8 cellular contexts compared by ENCODE assay signal in genomic region chr11:844693-845644, GRCh38. TPM values are rescaled to one million over a fixed set of nuclear protein-coding genes. Genes with fewer than 3 reads are reported as not detected.
DNase-seq lines count a peak whose midpoint lies in the region; ATAC-seq and TF ChIP-seq lines count a peak whose summit lies in the region.

No MANE protein-coding gene starts in this region.

- H3K27ac ChIP-seq in GM23338 (ENCODE audit: low read depth) (peak overlapping the region; percentile 99), epithelial cell of prostate (peak overlapping the region; percentile 85)

- peaks cover 19% of the 10 kb centered on the region for H3K79me2 ChIP-seq in GM23338 (replicated peaks; ENCODE audit: insufficient read depth)

- H3K9me2 ChIP-seq in GM23338 (ENCODE audit: insufficient read depth), result no peaks in the 10 kb centered on the region

- H3K27me3 ChIP-seq in GM23338 (ENCODE audit: insufficient read depth), result no peaks in the 10 kb centered on the region

- peaks cover 22% of the 10 kb centered on the region for H4K20me1 ChIP-seq in GM23338 (replicated peaks; ENCODE audit: insufficient read depth)

- peaks cover 25% of the 10 kb centered on the region for H3K27me3 Mint-ChIP-seq in GM23338 (ENCODE audit: insufficient read depth, low read depth, poor library complexity)

- TF ChIP-seq CTCF in GM23338 (conservative IDR thresholded peaks at IDR 0.05; ENCODE audit: low read depth in 2 of 2), result no peak

- DNase-seq in GM23338 (ENCODE audit: low spot score) (peak; percentile 94), SK-MEL-5 (ENCODE audit: low read depth, low spot score) (peak; percentile 92), epithelial cell of prostate (ENCODE audit: low read depth, low spot score) (no peak), midbrain (lab: John Stamatoyannopoulos, UW) (peak; percentile 19), NCI-H146 (lab: John Stamatoyannopoulos, UW) (no peak), germinal center (ENCODE audit: low spot score) (no peak), GM19240 (ENCODE audit: insufficient read length, low spot score) (no peak)

- in situ Hi-C loops in SK-MEL-5 (cut with HindIII; ENCODE audit: low pct_unique_long_range_greater_than_20kb, low sequenced_read_pairs), result no loop called here

- H3K4me3 ChIP-seq in GM23338, result peak overlapping the region; percentile 98

- H3K27ac Mint-ChIP-seq in GM23338, result peak overlapping the region; percentile 93

- H3K9me3 Mint-ChIP-seq in GM23338, result no peaks in the 10 kb centered on the region

- H3F3A ChIP-seq in GM23338 (replicated peaks; ENCODE audit: low read depth), result peaks cover 11% of the 10 kb centered on the region; the same call in 1 of the 2 replicates

- no peak overlapping the region for H2AFZ ChIP-seq in GM23338

- H3K36me3 ChIP-seq in GM23338 (ENCODE audit: insufficient read depth), result peaks cover under 1% of the 10 kb centered on the region; the same call in 1 of the 2 replicates

- H3K4me1 ChIP-seq in GM23338 (ENCODE audit: insufficient read depth), result peaks cover 32% of the 10 kb centered on the region

- H3K36me3 Mint-ChIP-seq in GM23338 (ENCODE audit: low read depth), result peaks cover 14% of the 10 kb centered on the region

- H3K4me3 Mint-ChIP-seq in GM23338, result peak overlapping the region; percentile 88

- peak overlapping the region; percentile 91 for H3K4me2 ChIP-seq in GM23338

- ATAC-seq in GM23338 (peak; percentile 28), GM21528 (IDR thresholded peaks at IDR 0.05; ENCODE audit: low FRiP score, unreplicated experiment) (no peak)

- peaks cover 28% of the 10 kb centered on the region for H3K4me1 Mint-ChIP-seq in GM23338

TF ChIP-seq in GM23338, 12 proteins besides CTCF, POLR2A, EP300 and RAD21 (continues in another document):
- TF ChIP-seq ZNF331 (CRISPR knock-in tag; IDR thresholded peaks at IDR 0.05; ENCODE audit: low read depth), result no peak
- no peak for TF ChIP-seq ETS1 (IDR thresholded peaks at IDR 0.05)
- no peak for TF ChIP-seq EZH2phosphoT487 (IDR thresholded peaks at IDR 0.05; ENCODE audit: unreplicated experiment)
- TF ChIP-seq ZNF114 (CRISPR knock-in tag; IDR thresholded peaks at IDR 0.05), result no peak
- TF ChIP-seq, protein P1, sequence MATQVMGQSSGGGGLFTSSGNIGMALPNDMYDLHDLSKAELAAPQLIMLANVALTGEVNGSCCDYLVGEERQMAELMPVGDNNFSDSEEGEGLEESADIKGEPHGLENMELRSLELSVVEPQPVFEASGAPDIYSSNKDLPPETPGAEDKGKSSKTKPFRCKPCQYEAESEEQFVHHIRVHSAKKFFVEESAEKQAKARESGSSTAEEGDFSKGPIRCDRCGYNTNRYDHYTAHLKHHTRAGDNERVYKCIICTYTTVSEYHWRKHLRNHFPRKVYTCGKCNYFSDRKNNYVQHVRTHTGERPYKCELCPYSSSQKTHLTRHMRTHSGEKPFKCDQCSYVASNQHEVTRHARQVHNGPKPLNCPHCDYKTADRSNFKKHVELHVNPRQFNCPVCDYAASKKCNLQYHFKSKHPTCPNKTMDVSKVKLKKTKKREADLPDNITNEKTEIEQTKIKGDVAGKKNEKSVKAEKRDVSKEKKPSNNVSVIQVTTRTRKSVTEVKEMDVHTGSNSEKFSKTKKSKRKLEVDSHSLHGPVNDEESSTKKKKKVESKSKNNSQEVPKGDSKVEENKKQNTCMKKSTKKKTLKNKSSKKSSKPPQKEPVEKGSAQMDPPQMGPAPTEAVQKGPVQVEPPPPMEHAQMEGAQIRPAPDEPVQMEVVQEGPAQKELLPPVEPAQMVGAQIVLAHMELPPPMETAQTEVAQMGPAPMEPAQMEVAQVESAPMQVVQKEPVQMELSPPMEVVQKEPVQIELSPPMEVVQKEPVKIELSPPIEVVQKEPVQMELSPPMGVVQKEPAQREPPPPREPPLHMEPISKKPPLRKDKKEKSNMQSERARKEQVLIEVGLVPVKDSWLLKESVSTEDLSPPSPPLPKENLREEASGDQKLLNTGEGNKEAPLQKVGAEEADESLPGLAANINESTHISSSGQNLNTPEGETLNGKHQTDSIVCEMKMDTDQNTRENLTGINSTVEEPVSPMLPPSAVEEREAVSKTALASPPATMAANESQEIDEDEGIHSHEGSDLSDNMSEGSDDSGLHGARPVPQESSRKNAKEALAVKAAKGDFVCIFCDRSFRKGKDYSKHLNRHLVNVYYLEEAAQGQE (IDR thresholded peaks at IDR 0.05; ENCODE audit: unreplicated experiment), result no peak
- no peak for TF ChIP-seq POLR2AphosphoS5 (IDR thresholded peaks at IDR 0.05; ENCODE audit: low read depth)
- no peak for TF ChIP-seq NANOG (IDR thresholded peaks at IDR 0.05; ENCODE audit: borderline replicate concordance)
- no peak for TF ChIP-seq JUNB (IDR thresholded peaks at IDR 0.05; ENCODE audit: unreplicated experiment)
- no peak for TF ChIP-seq CREB1 (CRISPR knock-in tag; IDR thresholded peaks at IDR 0.05; ENCODE audit: low read depth)
- TF ChIP-seq STAT1 (IDR thresholded peaks at IDR 0.05; ENCODE audit: unreplicated experiment), result no peak

RNA-seq across cellular contexts. Expression of gene TSPAN4, which starts 2.3 kb away (rescaled TPM):
- 145 and 150 TPM in 2 replicates for total RNA-seq in GM23338 (2014; rRNA removed; shearing (Covaris generic))
- 76.8 and 88.4 TPM in 2 replicates for polyA plus RNA-seq in GM23338 (2016; fragmentation: Nextera tagmentation; extraction: Ambion mirVana)
- total RNA-seq in SK-MEL-5 (2014; rRNA removed; shearing (Covaris generic)), result 150 and 167 TPM in 2 replicates
- 296 and 338 TPM in 2 replicates for polyA plus RNA-seq in SK-MEL-5 (2015; cell fraction: cytosol; rRNA removed)
- 237 and 280 TPM in 2 replicates for polyA plus RNA-seq in SK-MEL-5 (2015; cell fraction: nucleus; rRNA removed)

RNA-seq across cellular contexts. Expression of gene POLR2L, which starts 2.6 kb away (rescaled TPM):
- 32.2 and 34.0 TPM in 2 replicates for total RNA-seq in GM23338 (2014; rRNA removed; shearing (Covaris generic))
- polyA plus RNA-seq in GM23338 (2016; fragmentation: Nextera tagmentation; extraction: Ambion mirVana), result 369 TPM in 2 replicates
- total RNA-seq in SK-MEL-5 (2014; rRNA removed; shearing (Covaris generic)), result 397 and 411 TPM in 2 replicates
- polyA plus RNA-seq in SK-MEL-5 (2015; cell fraction: cytosol; rRNA removed), result 169 and 235 TPM in 2 replicates
- 21.6 and 25.2 TPM in 2 replicates for polyA plus RNA-seq in SK-MEL-5 (2015; cell fraction: nucleus; rRNA removed)

RNA-seq across cellular contexts. Expression of gene CD151, which starts 12.2 kb away (rescaled TPM):
- total RNA-seq in GM23338 (2014; rRNA removed; shearing (Covaris generic)), result 109 and 119 TPM in 2 replicates
- polyA plus RNA-seq in GM23338 (2016; fragmentation: Nextera tagmentation; extraction: Ambion mirVana), result 62.9 and 64.4 TPM in 2 replicates
- total RNA-seq in SK-MEL-5 (2014; rRNA removed; shearing (Covaris generic)), result 228 and 233 TPM in 2 replicates
- polyA plus RNA-seq in SK-MEL-5 (2015; cell fraction: cytosol; rRNA removed), result 331 and 391 TPM in 2 replicates
- 228 and 263 TPM in 2 replicates for polyA plus RNA-seq in SK-MEL-5 (2015; cell fraction: nucleus; rRNA removed)

RNA-seq across cellular contexts. Expression of gene CRACR2B, which starts 17.2 kb away (rescaled TPM):
- total RNA-seq in GM23338 (2014; rRNA removed; shearing (Covaris generic)), result 58.0 and 64.1 TPM in 2 replicates
- polyA plus RNA-seq in GM23338 (2016; fragmentation: Nextera tagmentation; extraction: Ambion mirVana), result 55.9 and 59.4 TPM in 2 replicates
- total RNA-seq in SK-MEL-5 (2014; rRNA removed; shearing (Covaris generic)), result not detected in 2 replicates
- polyA plus RNA-seq in SK-MEL-5 (2015; cell fraction: cytosol; rRNA removed), result not detected in 2 replicates
- polyA plus RNA-seq in SK-MEL-5 (2015; cell fraction: nucleus; rRNA removed), result 0.62 TPM in 1 of 2 replicates, not detected in the other

RNA-seq across cellular contexts. Expression of gene PNPLA2, which starts 26.3 kb away (rescaled TPM):
- 33.4 and 45.6 TPM in 2 replicates for total RNA-seq in GM23338 (2014; rRNA removed; shearing (Covaris generic))
- polyA plus RNA-seq in GM23338 (2016; fragmentation: Nextera tagmentation; extraction: Ambion mirVana), result 31.1 and 32.3 TPM in 2 replicates
- total RNA-seq in SK-MEL-5 (2014; rRNA removed; shearing (Covaris generic)), result 6.3 and 7.9 TPM in 2 replicates
- polyA plus RNA-seq in SK-MEL-5 (2015; cell fraction: cytosol; rRNA removed), result 56.9 and 57.1 TPM in 2 replicates
- polyA plus RNA-seq in SK-MEL-5 (2015; cell fraction: nucleus; rRNA removed), result 125 and 183 TPM in 2 replicates

Comparison
In these comparisons a context has a peak if more than half of its experiments do, and no peak if none do; other contexts are left out.
1. DNase-seq: peak in GM23338 (single experiment), SK-MEL-5 (single experiment) and midbrain (single experiment); none in epithelial cell of prostate (single experiment), NCI-H146 (single experiment), germinal center (single experiment) and GM19240 (single experiment).
2. RNA of gene POLR2L, which starts 2.6 kb away (total RNA-seq): 397 to 411 TPM in SK-MEL-5; 32.2 to 34.0 TPM in GM23338; every median in the first group is over 10 times any median in the second.